ENCODE assay signal across 8 cellular contexts in the genomic region with DNA sequence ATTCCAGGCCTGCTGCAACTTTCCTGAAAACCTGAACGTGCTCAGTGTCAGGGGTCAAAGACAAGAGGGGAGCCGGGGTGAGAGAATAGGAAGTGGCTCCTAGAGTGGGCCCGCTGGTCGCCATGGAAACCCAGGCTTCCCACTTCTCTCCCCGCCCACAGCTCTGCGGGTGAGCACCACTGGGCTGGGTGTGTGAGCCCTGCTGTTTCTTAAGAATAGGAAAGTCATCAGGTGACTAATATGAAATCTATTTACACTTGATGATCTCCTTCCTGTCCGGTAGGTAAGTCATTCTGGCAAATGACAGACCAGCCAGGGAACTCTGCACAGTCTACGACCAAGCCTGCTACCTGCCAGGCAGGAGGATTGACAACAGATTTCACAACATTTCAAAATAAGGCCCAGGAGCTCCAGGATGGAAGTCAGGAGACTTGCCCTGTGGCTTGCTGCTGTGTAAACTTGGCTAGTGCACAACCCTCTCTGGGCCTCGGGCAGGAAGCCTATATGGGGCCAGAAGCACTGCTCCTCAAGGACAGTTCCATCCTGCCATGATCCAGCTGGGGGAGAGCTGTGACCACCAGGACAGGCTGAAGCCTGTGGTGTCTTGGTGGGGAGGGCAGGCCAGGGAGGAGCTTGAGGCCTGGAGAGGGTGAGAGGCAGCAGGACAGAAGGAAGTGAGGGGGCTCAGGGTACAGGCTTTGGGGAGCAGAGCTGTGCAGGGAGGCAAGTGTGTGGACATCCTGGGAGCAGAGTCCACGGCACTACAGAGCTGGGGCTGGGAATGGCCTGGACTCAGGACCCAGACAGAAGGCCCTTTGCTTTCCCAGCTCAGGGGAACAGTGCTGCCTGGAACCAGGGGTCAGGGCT.
DNase-seq lines count a peak whose midpoint lies in the region; ATAC-seq and TF ChIP-seq lines count a peak whose summit lies in the region.

No MANE protein-coding gene starts in this region.

- no peaks in the 10 kb centered on the region for H3K9me2 ChIP-seq in SK-N-SH

- TF ChIP-seq CTCF in SK-N-SH (IDR thresholded peaks at IDR 0.05) (no peak), suprapubic skin (IDR thresholded peaks at IDR 0.05) (no peak)

- H3K27ac ChIP-seq in SK-N-SH (ENCODE audit: low read depth in 2 of 2, low read length in 1 of 2) (peak overlapping the region; percentile 11 to 93; a peak in 3 of 4 replicates), suprapubic skin (peak overlapping the region; percentile 52)

- no peak for TF ChIP-seq RAD21 in SK-N-SH (IDR thresholded peaks at IDR 0.05; ENCODE audit: low read length)

- CTCF ChIA-PET in SK-N-SH (lab: Yijun Ruan, JAX): interaction anchor here (0.8 to 3.6 kb wide), 4 partner anchors 9 to 95 kb away, joined by 3 to 12 read pairs (median 6); no protein-coding TSS in a partner anchor

- H3K36me3 ChIP-seq in SK-N-SH (replicated peaks in 1 of 2; ENCODE audit: control insufficient read depth in 1 of 2, insufficient read depth in 2 of 2, low read length in 1 of 2): peaks cover 7 to 24% of the 10 kb centered on the region in 2 experiments
- H3K36me3 ChIP-seq in suprapubic skin: no peaks in the 10 kb centered on the region

- H3K9me3 ChIP-seq in SK-N-SH: no peaks in the 10 kb centered on the region
- H3K9me3 ChIP-seq in suprapubic skin: no peaks in the 10 kb centered on the region

- H3K79me2 ChIP-seq in SK-N-SH (ENCODE audit: insufficient read depth): peaks cover 99% of the 10 kb centered on the region

- H3K4me1 ChIP-seq in SK-N-SH (ENCODE audit: control insufficient read depth in 1 of 2, insufficient read depth in 2 of 2, low read depth in 1 of 2, low read length in 1 of 2) (peaks cover 27 to 39% of the 10 kb centered on the region in 2 experiments; a peak in 3 of 4 replicates), suprapubic skin (peaks cover 43% of the 10 kb centered on the region)

- H3K4me2 ChIP-seq in SK-N-SH: peak overlapping the region; percentile 65

- no peak for TF ChIP-seq POLR2A in suprapubic skin (IDR thresholded peaks at IDR 0.05)

- H3K9ac ChIP-seq in SK-N-SH: peak overlapping the region; percentile 59

- peaks cover 14% of the 10 kb centered on the region for H3F3A ChIP-seq in SK-N-SH (replicated peaks; ENCODE audit: insufficient read depth)

- whole genome bisulfite sequencing in SK-N-SH (ENCODE audit: low lambda C conversion rate): 22% methylated on average over 9 of the region's 10 CpGs
- 53% methylated on average over 9 of the region's 10 CpGs for WGBS in suprapubic skin

- no peak overlapping the region for H2AFZ ChIP-seq in SK-N-SH (ENCODE audit: low read depth)

- ATAC-seq in GM19397 (IDR thresholded peaks at IDR 0.05; ENCODE audit: unreplicated experiment) (peak; percentile 73), HG03439 (IDR thresholded peaks at IDR 0.05; ENCODE audit: unreplicated experiment) (peak; percentile 46)

- TF ChIP-seq EP300 in SK-N-SH (IDR thresholded peaks at IDR 0.05; ENCODE audit: borderline replicate concordance in 1 of 2, low read depth in 1 of 2, low read length in 1 of 2) (peak in 1 of 2 experiments; percentile 69; a peak in 1 of 4 replicates), suprapubic skin (IDR thresholded peaks at IDR 0.05) (no peak)

- peak; percentile 25 for DNase-seq in COLO668 (lab: John Stamatoyannopoulos, UW; ENCODE audit: unreplicated experiment)
- no peak for DNase-seq in SK-N-SH
- peak; percentile 93 for DNase-seq in dermis blood vessel endothelial cell
- peak; percentile 58 for DNase-seq in mucosa of gallbladder (ENCODE audit: low spot score)
- no peak for DNase-seq in suprapubic skin (ENCODE audit: low spot score in 2 of 2)
- no peak for DNase-seq in NCI-H446 (lab: John Stamatoyannopoulos, UW)

- 0 out of 2 replicates have a peak, but pooled peaks cover 4% of the 10 kb centered on the region for H4K20me1 ChIP-seq in SK-N-SH (ENCODE audit: insufficient read depth)

- POLR2A ChIA-PET in SK-N-SH (lab: Yijun Ruan, JAX): no interaction called here

- H3K27me3 ChIP-seq in SK-N-SH (ENCODE audit: insufficient read depth) (no peaks in the 10 kb centered on the region), suprapubic skin (no peaks in the 10 kb centered on the region)

- H3K4me3 ChIP-seq in SK-N-SH (ENCODE audit: low read depth in 2 of 2, low read length in 1 of 2) (no peak overlapping the region; a peak in 1 of 4 replicates), suprapubic skin (no peak overlapping the region)

TF ChIP-seq in SK-N-SH, 30 proteins besides CTCF, POLR2A, EP300 and RAD21:
- TF ChIP-seq TEAD4 (IDR thresholded peaks at IDR 0.05; ENCODE audit: borderline replicate concordance, insufficient read depth) (0 out of 2 replicates have a peak, but pooled peaks have one; percentile 25), NFIC (IDR thresholded peaks at IDR 0.05; ENCODE audit: borderline replicate concordance) (0 out of 2 replicates have a peak, but pooled peaks have one; percentile 37), SIN3A (IDR thresholded peaks at IDR 0.05; ENCODE audit: borderline replicate concordance, low read depth, low read length) (no peak), SMC3 (IDR thresholded peaks at IDR 0.05; ENCODE audit: low read depth, low read length) (no peak), FOXJ3 (CRISPR knock-in tag; IDR thresholded peaks at IDR 0.05) (no peak), RFX5 (IDR thresholded peaks at IDR 0.05; ENCODE audit: low read length) (no peak), TCF12 (IDR thresholded peaks at IDR 0.05) (peak; percentile 66), GABPA (IDR thresholded peaks at IDR 0.05; ENCODE audit: low read depth) (0 out of 2 replicates have a peak, but pooled peaks have one; percentile 13), MAX (IDR thresholded peaks at IDR 0.05; ENCODE audit: low read depth) (0 out of 2 replicates have a peak, but pooled peaks have one; percentile 28), FOSL2 (IDR thresholded peaks at IDR 0.05; ENCODE audit: borderline replicate concordance, low read depth) (peak; percentile 80; the same call in 1 of the 2 replicates), JUND (IDR thresholded peaks at IDR 0.05) (peak; percentile 73), POLR2AphosphoS5 (IDR thresholded peaks at IDR 0.05; ENCODE audit: low read depth, low read length) (peak; percentile 44; the same call in 1 of the 2 replicates)
- TF ChIP-seq, protein P1, sequence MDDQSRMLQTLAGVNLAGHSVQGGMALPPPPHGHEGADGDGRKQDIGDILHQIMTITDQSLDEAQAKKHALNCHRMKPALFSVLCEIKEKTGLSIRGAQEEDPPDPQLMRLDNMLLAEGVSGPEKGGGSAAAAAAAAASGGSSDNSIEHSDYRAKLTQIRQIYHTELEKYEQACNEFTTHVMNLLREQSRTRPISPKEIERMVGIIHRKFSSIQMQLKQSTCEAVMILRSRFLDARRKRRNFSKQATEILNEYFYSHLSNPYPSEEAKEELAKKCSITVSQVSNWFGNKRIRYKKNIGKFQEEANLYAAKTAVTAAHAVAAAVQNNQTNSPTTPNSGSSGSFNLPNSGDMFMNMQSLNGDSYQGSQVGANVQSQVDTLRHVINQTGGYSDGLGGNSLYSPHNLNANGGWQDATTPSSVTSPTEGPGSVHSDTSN (IDR thresholded peaks at IDR 0.05): peak; percentile 74
- TF ChIP-seq, protein P2, sequence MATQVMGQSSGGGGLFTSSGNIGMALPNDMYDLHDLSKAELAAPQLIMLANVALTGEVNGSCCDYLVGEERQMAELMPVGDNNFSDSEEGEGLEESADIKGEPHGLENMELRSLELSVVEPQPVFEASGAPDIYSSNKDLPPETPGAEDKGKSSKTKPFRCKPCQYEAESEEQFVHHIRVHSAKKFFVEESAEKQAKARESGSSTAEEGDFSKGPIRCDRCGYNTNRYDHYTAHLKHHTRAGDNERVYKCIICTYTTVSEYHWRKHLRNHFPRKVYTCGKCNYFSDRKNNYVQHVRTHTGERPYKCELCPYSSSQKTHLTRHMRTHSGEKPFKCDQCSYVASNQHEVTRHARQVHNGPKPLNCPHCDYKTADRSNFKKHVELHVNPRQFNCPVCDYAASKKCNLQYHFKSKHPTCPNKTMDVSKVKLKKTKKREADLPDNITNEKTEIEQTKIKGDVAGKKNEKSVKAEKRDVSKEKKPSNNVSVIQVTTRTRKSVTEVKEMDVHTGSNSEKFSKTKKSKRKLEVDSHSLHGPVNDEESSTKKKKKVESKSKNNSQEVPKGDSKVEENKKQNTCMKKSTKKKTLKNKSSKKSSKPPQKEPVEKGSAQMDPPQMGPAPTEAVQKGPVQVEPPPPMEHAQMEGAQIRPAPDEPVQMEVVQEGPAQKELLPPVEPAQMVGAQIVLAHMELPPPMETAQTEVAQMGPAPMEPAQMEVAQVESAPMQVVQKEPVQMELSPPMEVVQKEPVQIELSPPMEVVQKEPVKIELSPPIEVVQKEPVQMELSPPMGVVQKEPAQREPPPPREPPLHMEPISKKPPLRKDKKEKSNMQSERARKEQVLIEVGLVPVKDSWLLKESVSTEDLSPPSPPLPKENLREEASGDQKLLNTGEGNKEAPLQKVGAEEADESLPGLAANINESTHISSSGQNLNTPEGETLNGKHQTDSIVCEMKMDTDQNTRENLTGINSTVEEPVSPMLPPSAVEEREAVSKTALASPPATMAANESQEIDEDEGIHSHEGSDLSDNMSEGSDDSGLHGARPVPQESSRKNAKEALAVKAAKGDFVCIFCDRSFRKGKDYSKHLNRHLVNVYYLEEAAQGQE (IDR thresholded peaks at IDR 0.05; ENCODE audit: low read depth, low read length): 0 out of 2 replicates have a peak, but pooled peaks have one; percentile 7

Comparison
In these comparisons a context has a peak if more than half of its experiments do, and no peak if none do; other contexts are left out.
1. DNase-seq: peak in COLO668 (single experiment), dermis blood vessel endothelial cell (single experiment) and mucosa of gallbladder (single experiment); none in SK-N-SH (single experiment), suprapubic skin (0 of 2) and NCI-H446 (0 of 2).